ENCODE assay signal across 9 cellular contexts in genomic region chr16:80824623-80825364, GRCh38. TPM values are rescaled to one million over a fixed set of nuclear protein-coding genes. Genes with fewer than 3 reads are reported as not detected.
A peak's percentile ranks its signal among the peaks of the same experiment; 100 is the strongest.
DNase-seq lines count a peak whose midpoint lies in the region; ATAC-seq and TF ChIP-seq lines count a peak whose summit lies in the region.
"Had no signal": no experiment of that assay in that cellular context is flagged by ENCODE, and none has a peak within 500 bp of the region (broad histone marks: within the 10 kb centered on the region; RNA-seq: fewer than 3 reads in every experiment).

No MANE protein-coding gene starts in this region.

- H3K27me3 ChIP-seq in KMS-11 (ENCODE audit: insufficient read depth, low read depth) (no peaks in the 10 kb centered on the region), esophagus muscularis mucosa (no peaks in the 10 kb centered on the region), psoas muscle (ENCODE audit: insufficient read depth in 3 of 3, low read length in 2 of 3) (peaks cover 0 to 3% (median 0%) of the 10 kb centered on the region in 3 donors)

- TF ChIP-seq POLR2A in esophagus muscularis mucosa (IDR thresholded peaks at IDR 0.05; ENCODE audit: low read depth) = no peak

- H3K4me1 ChIP-seq in KMS-11 (ENCODE audit: low read depth, poor library complexity, severe bottlenecking) = peaks cover 9% of the 10 kb centered on the region
- no peaks in the 10 kb centered on the region for H3K4me1 ChIP-seq in esophagus muscularis mucosa
- H3K4me1 ChIP-seq in psoas muscle = no peaks in the 10 kb centered on the region

- H3K9me3 ChIP-seq in T-helper 17 cell (ENCODE audit: control insufficient read depth, low read length, poor library complexity, severe bottlenecking) (no peaks in the 10 kb centered on the region), esophagus muscularis mucosa (peaks cover 0 to 8% (median 0%) of the 10 kb centered on the region in 4 donors), psoas muscle (no peaks in the 10 kb centered on the region)

- H3K27me3 Mint-ChIP-seq in T-helper 17 cell = peaks cover 20% of the 10 kb centered on the region
- H3K27me3 Mint-ChIP-seq: dendritic cell treated with granulocyte-macrophage colony-stimulating factor and Interleukin-4, amounts not matched to agents 40 ng/mL and 50 ng/mL, for 4 days had no signal

- H3K4me2 ChIP-seq in KMS-11 = no peak overlapping the region; the same call in 1 of the 2 replicates

- no peaks in the 10 kb centered on the region for H4K20me1 ChIP-seq in KMS-11 (ENCODE audit: insufficient read depth)

- DNase-seq in activated effector memory CD4-positive, alpha-beta T cell treated with anti-CD3 and anti-CD28 coated beads, Interleukin-2, amount 50 U/mL, for 16 hours = peak; percentile 66
- DNase-seq in activated effector memory CD4-positive, alpha-beta T cell treated with Interleukin-2 at 50 U/mL for 16 hours = no peak
- DNase-seq in T-helper 17 cell (no peak), esophagus muscularis mucosa (ENCODE audit: extremely low spot score) (no peak), psoas muscle (no peak)
- DNase-seq in activated CD4-positive, CD25-positive, alpha-beta regulatory T cell treated with anti-CD3 and anti-CD28 coated beads, Interleukin-2, amount 50 U/mL, for 72 hours = no peak

- no peak overlapping the region for H3K9ac ChIP-seq in KMS-11

- H3K4me3 Mint-ChIP-seq in T-helper 17 cell = no peak overlapping the region
- H3K4me3 Mint-ChIP-seq: dendritic cell treated with granulocyte-macrophage colony-stimulating factor and Interleukin-4, amounts not matched to agents 40 ng/mL and 50 ng/mL, for 4 days had no signal

- WGBS in esophagus muscularis mucosa = 25% methylated on average over 5 of the region's 5 CpGs
- 29 to 31% (median 30%) methylated on average over 5 of the region's 5 CpGs for WGBS in psoas muscle, 3 donors

- TF ChIP-seq CTCF in KMS-11 (conservative IDR thresholded peaks at IDR 0.05; ENCODE audit: low read depth, low read length) = peak; percentile 76
- TF ChIP-seq CTCF in esophagus muscularis mucosa (IDR thresholded peaks at IDR 0.05) = peak; percentile 31 to 60 (median 45)
- TF ChIP-seq CTCF in psoas muscle (IDR thresholded peaks at IDR 0.05) = peak; percentile 53

- H3K79me2 ChIP-seq in KMS-11 (ENCODE audit: insufficient read depth, low read depth) = no peaks in the 10 kb centered on the region

- peak overlapping the region; percentile 2; the same call in 1 of the 2 replicates for H2AFZ ChIP-seq in KMS-11 (ENCODE audit: low read depth)

- no peak for TF ChIP-seq EP300 in esophagus muscularis mucosa (IDR thresholded peaks at IDR 0.05)

- H3K27ac Mint-ChIP-seq in T-helper 17 cell = no peak overlapping the region
- H3K27ac Mint-ChIP-seq: dendritic cell treated with granulocyte-macrophage colony-stimulating factor and Interleukin-4, amounts not matched to agents 40 ng/mL and 50 ng/mL, for 4 days had no signal

- no peaks in the 10 kb centered on the region for H3K36me3 Mint-ChIP-seq in T-helper 17 cell (ENCODE audit: low read depth)

- no peak overlapping the region for H3K4me3 ChIP-seq in KMS-11 (IDR thresholded peaks at IDR 0.05; ENCODE audit: insufficient read depth, low read depth, low read length)
- H3K4me3 ChIP-seq in esophagus muscularis mucosa = no peak overlapping the region
- no peak overlapping the region for H3K4me3 ChIP-seq in psoas muscle

- H3K27ac ChIP-seq in KMS-11 (no peak overlapping the region), esophagus muscularis mucosa (replicated peaks in 1 of 4) (no peak overlapping the region), psoas muscle (no peak overlapping the region)

- ATAC-seq in T-helper 17 cell = peak; percentile 66
- no peak for ATAC-seq in psoas muscle
- ATAC-seq in HG02852 (IDR thresholded peaks at IDR 0.05; ENCODE audit: unreplicated experiment) = no peak

- H3K4me1 Mint-ChIP-seq in T-helper 17 cell = no peaks in the 10 kb centered on the region

- intact Hi-C loops in esophagus muscularis mucosa (cut with DNase I) (no loop called here), psoas muscle (cut with DNase I) (loop anchor here in 1 of 2 donors (10.0 kb wide), 1 partner anchor 280 kb away; the partner anchor contains the start of gene DYNLRB2)

- no peaks in the 10 kb centered on the region for H3K36me3 ChIP-seq in KMS-11 (ENCODE audit: insufficient read depth)
- H3K36me3 ChIP-seq in esophagus muscularis mucosa = no peaks in the 10 kb centered on the region
- no peaks in the 10 kb centered on the region for H3K36me3 ChIP-seq in psoas muscle (ENCODE audit: insufficient read depth in 1 of 2, low read depth in 1 of 2)

RNA-seq across cellular contexts. Expression of gene CDYL2, which starts 20.4 kb away (rescaled TPM):
- total RNA-seq in T-helper 17 cell (10 to 100 TPM; 17.0 to 28.3 TPM), esophagus muscularis mucosa (1 to 10 TPM in 3 of 4 donors, under 1 TPM in 1; 0.83 to 6.5 (median 3.6) TPM), psoas muscle (1 to 10 TPM; 1.0 to 2.2 (median 1.4) TPM)
- polyA plus RNA-seq in psoas muscle = under 1 TPM; 0.23 to 0.40 (median 0.30) TPM
